ENCODE assay signal across 9 cellular contexts in genomic region chr15:85615930-85616329, GRCh38.
DNase-seq lines count a peak whose midpoint lies in the region; ATAC-seq and TF ChIP-seq lines count a peak whose summit lies in the region.
"Had no signal": no experiment of that assay in that cellular context is flagged by ENCODE, and none has a peak within 500 bp of the region (broad histone marks: within the 10 kb centered on the region; RNA-seq: fewer than 3 reads in every experiment).

No MANE protein-coding gene starts in this region.

- H3K36me3 Mint-ChIP-seq in Calu3 (ENCODE audit: insufficient read depth, unreplicated experiment): no peaks in the 10 kb centered on the region

- in situ Hi-C loops in astrocyte of the spinal cord (cut with HindIII; ENCODE audit: low sequenced_read_pairs): no loop called here

- H3K9me3 Mint-ChIP-seq in Calu3 (ENCODE audit: low read depth, unreplicated experiment): no peaks in the 10 kb centered on the region
- H3K9me3 Mint-ChIP-seq: T-helper 1 cell treated with Interleukin-12 subunit alpha and Interleukin-12 subunit beta and Interleukin-4 antibody, amounts not matched to agents 30 μg/mL and 1 μg/mL, for 36 hours had no signal

- no peaks in the 10 kb centered on the region for H3K27me3 ChIP-seq in kidney epithelial cell (ENCODE audit: control insufficient read depth, insufficient read depth, low read length)

- intact Hi-C loops in Calu3 (cut with micrococcal nuclease; ENCODE audit: unreplicated experiment): loop anchor here (2.0 to 10.0 kb wide), 2 partner anchors 19 to 321 kb away; no protein-coding TSS in a partner anchor

- CTCF ChIA-PET in Calu3 (lab: Charles Lee): no interaction called here

- ATAC-seq in GM19455 (IDR thresholded peaks at IDR 0.05; ENCODE audit: unreplicated experiment) (peak; percentile 74), HG03097 (IDR thresholded peaks at IDR 0.05; ENCODE audit: low FRiP score, unreplicated experiment) (no peak)

- H3K4me3 ChIP-seq in astrocyte of the spinal cord (ENCODE audit: low read depth, low read length): no peak overlapping the region
- H3K4me3 ChIP-seq in kidney epithelial cell (ENCODE audit: low read depth, low read length): no peak overlapping the region

- DNase-seq in Calu3 (peak; percentile 40), LHCN-M2 (ENCODE audit: low read depth) (peak; percentile 58), astrocyte of the spinal cord (ENCODE audit: low read depth, low spot score) (peak; percentile 59), kidney epithelial cell (ENCODE audit: low read depth) (no peak), GM19238 (ENCODE audit: insufficient read length, low spot score) (no peak), HK-2 (ENCODE audit: unreplicated experiment) (no peak)

- BruUV-seq in Calu3 (replicated peaks; lab: Mats Ljungman, UMichigan): no TSS peak

- no peaks in the 10 kb centered on the region for H3K36me3 ChIP-seq in kidney epithelial cell (ENCODE audit: control insufficient read depth, insufficient read depth, low read length)

- peak; percentile 67 for TF ChIP-seq CTCF in Calu3 (IDR thresholded peaks at IDR 0.05; ENCODE audit: unreplicated experiment)
- peak; percentile 70 for TF ChIP-seq CTCF in astrocyte of the spinal cord (IDR thresholded peaks at IDR 0.05; ENCODE audit: low read depth, low read length)
- TF ChIP-seq CTCF in kidney epithelial cell (IDR thresholded peaks at IDR 0.05; ENCODE audit: insufficient read depth, low read length, poor library complexity, severe bottlenecking): peak; percentile 52

- H3K27ac Mint-ChIP-seq in Calu3 (ENCODE audit: unreplicated experiment): peak overlapping the region; percentile 9
- H3K27ac Mint-ChIP-seq: T-helper 1 cell treated with Interleukin-12 subunit alpha and Interleukin-12 subunit beta and Interleukin-4 antibody, amounts not matched to agents 30 μg/mL and 1 μg/mL, for 36 hours had no signal

- no peaks in the 10 kb centered on the region for H3K27me3 Mint-ChIP-seq in Calu3 (ENCODE audit: unreplicated experiment)

- peaks cover 28% of the 10 kb centered on the region for H3K4me1 Mint-ChIP-seq in Calu3 (ENCODE audit: low read depth, unreplicated experiment)

- no peak overlapping the region for H3K4me3 Mint-ChIP-seq in Calu3 (ENCODE audit: low read depth, unreplicated experiment)
- H3K4me3 Mint-ChIP-seq: T-helper 1 cell treated with Interleukin-12 subunit alpha and Interleukin-12 subunit beta and Interleukin-4 antibody, amounts not matched to agents 30 μg/mL and 1 μg/mL, for 36 hours had no signal

Comparison
In these comparisons a context has a peak if more than half of its experiments do, and no peak if none do; other contexts are left out.
1. DNase-seq: peak in Calu3 (single experiment), LHCN-M2 (single experiment) and astrocyte of the spinal cord (single experiment); none in kidney epithelial cell (single experiment), GM19238 (single experiment) and HK-2 (single experiment).
2. Peak in every context shown above with its lines, with median percentiles within 50 percentile points of each other: CTCF ChIP-seq.